ENCODE assay signal across 13 cellular contexts in genomic region chr6:2911171-2911570, GRCh38. TPM values are rescaled to one million over a fixed set of nuclear protein-coding genes. Genes with fewer than 3 reads are reported as not detected.
DNase-seq lines count a peak whose midpoint lies in the region; ATAC-seq and TF ChIP-seq lines count a peak whose summit lies in the region.
"Had no signal": no experiment of that assay in that cellular context is flagged by ENCODE, and none has a peak within 500 bp of the region (broad histone marks: within the 10 kb centered on the region; RNA-seq: fewer than 3 reads in every experiment).

No MANE protein-coding gene starts in this region.

- H3K36me3 Mint-ChIP-seq in activated CD4-positive, alpha-beta T cell treated with anti-CD3 and anti-CD28 coated beads, Interleukin-2, amount 10 ng/mL, durations not matched to agents 24 days and 14 days (ENCODE audit: low read depth): no peaks in the 10 kb centered on the region
- H3K36me3 Mint-ChIP-seq in T-helper 17 cell (ENCODE audit: low read depth): no peaks in the 10 kb centered on the region
- no peaks in the 10 kb centered on the region for H3K36me3 Mint-ChIP-seq in stimulated activated memory B cell treated with anti-CD40 and anti-IgM and Interleukin-4, amounts not matched to agents 10 μg/mL and 1 μg/mL and 100 μg/mL, for 72 hours
- H3K36me3 Mint-ChIP-seq in activated T-cell treated with anti-CD3 and anti-CD28 coated beads, Interleukin-2, amount 50 U/mL, for 24 hours (ENCODE audit: low read depth): no peaks in the 10 kb centered on the region
- H3K36me3 Mint-ChIP-seq: WTC11 had no signal

- no peaks in the 10 kb centered on the region for H3K27me3 ChIP-seq in left lung
- H3K27me3 ChIP-seq: testis had no signal

- no peak overlapping the region for H3K4me3 Mint-ChIP-seq in activated CD4-positive, alpha-beta T cell treated with anti-CD3 and anti-CD28 coated beads, Interleukin-2, amount 10 ng/mL, durations not matched to agents 24 days and 14 days
- no peak overlapping the region for H3K4me3 Mint-ChIP-seq in T-helper 17 cell
- peak overlapping the region; percentile 64 for H3K4me3 Mint-ChIP-seq in stimulated activated memory B cell treated with anti-CD40 and anti-IgM and Interleukin-4, amounts not matched to agents 10 μg/mL and 1 μg/mL and 100 μg/mL, for 72 hours
- H3K4me3 Mint-ChIP-seq in activated T-cell treated with anti-CD3 and anti-CD28 coated beads, Interleukin-2, amount 50 U/mL, for 24 hours: no peak overlapping the region
- H3K4me3 Mint-ChIP-seq: WTC11 had no signal

- peaks cover 1% of the 10 kb centered on the region for H3K27me3 Mint-ChIP-seq in activated CD4-positive, alpha-beta T cell treated with anti-CD3 and anti-CD28 coated beads, Interleukin-2, amount 10 ng/mL, durations not matched to agents 24 days and 14 days
- no peaks in the 10 kb centered on the region for H3K27me3 Mint-ChIP-seq in T-helper 17 cell
- H3K27me3 Mint-ChIP-seq in stimulated activated memory B cell treated with anti-CD40 and anti-IgM and Interleukin-4, amounts not matched to agents 10 μg/mL and 1 μg/mL and 100 μg/mL, for 72 hours: no peaks in the 10 kb centered on the region
- no peaks in the 10 kb centered on the region for H3K27me3 Mint-ChIP-seq in activated T-cell treated with anti-CD3 and anti-CD28 coated beads, Interleukin-2, amount 50 U/mL, for 24 hours

- ATAC-seq in HG03159 (IDR thresholded peaks at IDR 0.05; ENCODE audit: unreplicated experiment) (peak; percentile 71), T-helper 17 cell (peak; percentile 55), left lung (no peak)
- ATAC-seq in stimulated activated memory B cell treated with anti-CD40 and anti-IgM and Interleukin-4, amounts not matched to agents 10 μg/mL and 1 μg/mL and 100 μg/mL, for 72 hours: peak; percentile 98

- peaks cover 0 to 6% of the 10 kb centered on the region in 2 donors for H3K4me1 ChIP-seq in left lung
- H3K4me1 ChIP-seq: testis had no signal

- intact Hi-C loops in activated CD4-positive, alpha-beta T cell treated with anti-CD3 and anti-CD28 coated beads, Interleukin-2, amount 10 ng/mL, durations not matched to agents 24 days and 14 days (cut with micrococcal nuclease): loop anchor here (1.0 to 2.0 kb wide), 3 partner anchors 22 to 120 kb away; no protein-coding TSS in a partner anchor
- intact Hi-C loops in left lung (cut with DNase I): no loop called here

- H3K27ac ChIP-seq in left lung: no peak overlapping the region
- H3K27ac ChIP-seq: testis had no signal

- peak; percentile 52 for DNase-seq in activated CD4-positive, alpha-beta T cell treated with anti-CD3 and anti-CD28 coated beads, Interleukin-2, amount 10 ng/mL, durations not matched to agents 24 days and 14 days
- no peak for DNase-seq in activated CD4-positive, alpha-beta T cell treated with anti-CD3 and anti-CD28 coated beads, Interleukin-2, amount 50 U/mL, for 4 hours
- DNase-seq in T-helper 17 cell: no peak
- DNase-seq in left lung: no peak
- DNase-seq in activated T-cell treated with anti-CD3 and anti-CD28 coated beads, Interleukin-2, amount 50 U/mL, for 24 hours: no peak
- DNase-seq in cerebellar cortex (ENCODE audit: low spot score): no peak
- DNase-seq: DMS79, GOT3, NCI-H1092 had no signal

- no peaks in the 10 kb centered on the region for H3K36me3 ChIP-seq in left lung

- H3K9me3 Mint-ChIP-seq in activated CD4-positive, alpha-beta T cell treated with anti-CD3 and anti-CD28 coated beads, Interleukin-2, amount 10 ng/mL, durations not matched to agents 24 days and 14 days: peaks cover 4% of the 10 kb centered on the region
- H3K9me3 Mint-ChIP-seq in stimulated activated memory B cell treated with anti-CD40 and anti-IgM and Interleukin-4, amounts not matched to agents 10 μg/mL and 1 μg/mL and 100 μg/mL, for 72 hours: peaks cover 5% of the 10 kb centered on the region
- H3K9me3 Mint-ChIP-seq in activated T-cell treated with anti-CD3 and anti-CD28 coated beads, Interleukin-2, amount 50 U/mL, for 24 hours: no peaks in the 10 kb centered on the region

- no peaks in the 10 kb centered on the region for H3K9me3 ChIP-seq in T-helper 17 cell (ENCODE audit: control insufficient read depth, low read length, poor library complexity, severe bottlenecking)
- no peaks in the 10 kb centered on the region for H3K9me3 ChIP-seq in left lung
- H3K9me3 ChIP-seq: testis had no signal

- H3K4me1 Mint-ChIP-seq in activated CD4-positive, alpha-beta T cell treated with anti-CD3 and anti-CD28 coated beads, Interleukin-2, amount 10 ng/mL, durations not matched to agents 24 days and 14 days: peaks cover 35% of the 10 kb centered on the region
- peaks cover 22% of the 10 kb centered on the region for H3K4me1 Mint-ChIP-seq in T-helper 17 cell
- peaks cover 39% of the 10 kb centered on the region for H3K4me1 Mint-ChIP-seq in stimulated activated memory B cell treated with anti-CD40 and anti-IgM and Interleukin-4, amounts not matched to agents 10 μg/mL and 1 μg/mL and 100 μg/mL, for 72 hours
- H3K4me1 Mint-ChIP-seq in activated T-cell treated with anti-CD3 and anti-CD28 coated beads, Interleukin-2, amount 50 U/mL, for 24 hours (ENCODE audit: low read depth): peaks cover 43% of the 10 kb centered on the region

- no peak overlapping the region for H3K27ac Mint-ChIP-seq in activated CD4-positive, alpha-beta T cell treated with anti-CD3 and anti-CD28 coated beads, Interleukin-2, amount 10 ng/mL, durations not matched to agents 24 days and 14 days
- H3K27ac Mint-ChIP-seq in T-helper 17 cell: no peak overlapping the region
- H3K27ac Mint-ChIP-seq in stimulated activated memory B cell treated with anti-CD40 and anti-IgM and Interleukin-4, amounts not matched to agents 10 μg/mL and 1 μg/mL and 100 μg/mL, for 72 hours: peak overlapping the region; percentile 89
- H3K27ac Mint-ChIP-seq in activated T-cell treated with anti-CD3 and anti-CD28 coated beads, Interleukin-2, amount 50 U/mL, for 24 hours: no peak overlapping the region

- TF ChIP-seq CTCF in left lung (IDR thresholded peaks at IDR 0.05): no peak

- H3K4me3 ChIP-seq in left lung: no peak overlapping the region
- H3K4me3 ChIP-seq: testis had no signal

RNA-seq across cellular contexts. Expression of gene SERPINB9, which starts 8.1 kb away (rescaled TPM):
- total RNA-seq in activated CD4-positive, alpha-beta T cell treated with anti-CD3 and anti-CD28 coated beads, Interleukin-2, amount 10 ng/mL, durations not matched to agents 24 days and 14 days: 81.3 and 83.8 TPM in 2 replicates
- total RNA-seq in T-helper 17 cell: 10 to 100 TPM; 32.9 to 37.7 TPM
- 10 to 100 TPM in 1 of 2 donors, 1 to 10 TPM in 1; 7.6 to 17.0 TPM for total RNA-seq in left lung
